In genomic region chr17:39960406-39961053, GRCh38 we compare ENCODE assay signal across 28 cellular contexts.
A peak's percentile ranks its signal among the peaks of the same experiment; 100 is the strongest.
DNase-seq lines count a peak whose midpoint lies in the region; ATAC-seq and TF ChIP-seq lines count a peak whose summit lies in the region.
"Had no signal": no experiment of that assay in that cellular context is flagged by ENCODE, and none has a peak within 500 bp of the region (broad histone marks: within the 10 kb centered on the region; RNA-seq: fewer than 3 reads in every experiment).

No MANE protein-coding gene starts in this region.

- no peak for DNase-seq in activated naive CD4-positive, alpha-beta T cell treated with anti-CD3 and anti-CD28 coated beads, Interleukin-2, amount 50 U/mL, for 16 hours
- DNase-seq in LNCaP clone FGC (ENCODE audit: low read depth) (peak; percentile 26), epithelial cell of esophagus (ENCODE audit: low read depth) (peak; percentile 11), cortex of kidney (lab: John Stamatoyannopoulos, UW) (no peak)
- DNase-seq in stimulated activated effector memory CD8-positive, alpha-beta T cell treated with anti-CD3 and anti-CD28 coated beads, Interleukin-12 subunit alpha, Interleukin-12 subunit beta, amount 100 ng/mL, for 72 hours (ENCODE audit: low spot score in 2 of 2) = no peak
- DNase-seq: activated CD4-positive, alpha-beta T cell treated with anti-CD3 and anti-CD28 coated beads, Interleukin-2, amount 50 U/mL, for 4 hours; activated CD8-positive, alpha-beta memory T cell treated with anti-CD3 and anti-CD28 coated beads, Interleukin-2, amount 10 ng/mL, durations not matched to agents 7 days and 5 days; activated naive CD4-positive, alpha-beta T cell; activated T-cell treated with anti-CD3 and anti-CD28 coated beads, Interleukin-2, amount 50 U/mL, for 48 hours; amniotic stem cell; brain microvascular endothelial cell; CD4-positive, alpha-beta T cell; cerebellar nuclear complex; hypothalamus; mammary epithelial cell; MV-4-11; NCI-H1436 treated with DMSO at 0.1 percent for 48 hours; NCI-H748 treated with DMSO at 0.1 percent for 48 hours; stimulated activated CD4-positive, alpha-beta T cell treated with anti-CD3 and anti-CD28 coated beads, Interleukin-1b, Interleukin-23, amount 100 ng/mL, for 48 hours; stomach had no signal

- H3K27ac Mint-ChIP-seq in activated naive CD4-positive, alpha-beta T cell treated with anti-CD3 and anti-CD28 coated beads, Interleukin-2, amount 50 U/mL, for 24 hours = peak overlapping the region; percentile 35
- H3K27ac Mint-ChIP-seq in stimulated activated effector memory CD8-positive, alpha-beta T cell treated with anti-CD3 and anti-CD28 coated beads, Interleukin-12 subunit alpha, Interleukin-12 subunit beta, amount 100 ng/mL, for 72 hours = peak overlapping the region; percentile 81
- H3K27ac Mint-ChIP-seq: activated CD8-positive, alpha-beta memory T cell treated with anti-CD3 and anti-CD28 coated beads, Interleukin-2, amount 10 ng/mL, durations not matched to agents 7 days and 5 days; CD4-positive, alpha-beta T cell had no signal

- no peaks in the 10 kb centered on the region for H3K27me3 Mint-ChIP-seq in activated naive CD4-positive, alpha-beta T cell treated with anti-CD3 and anti-CD28 coated beads, Interleukin-2, amount 50 U/mL, for 24 hours
- H3K27me3 Mint-ChIP-seq: CD4-positive, alpha-beta T cell had no signal

- H3K36me3 Mint-ChIP-seq in activated naive CD4-positive, alpha-beta T cell treated with anti-CD3 and anti-CD28 coated beads, Interleukin-2, amount 50 U/mL, for 24 hours = no peaks in the 10 kb centered on the region
- H3K36me3 Mint-ChIP-seq in stimulated activated effector memory CD8-positive, alpha-beta T cell treated with anti-CD3 and anti-CD28 coated beads, Interleukin-12 subunit alpha, Interleukin-12 subunit beta, amount 100 ng/mL, for 72 hours = peaks cover 11% of the 10 kb centered on the region
- H3K36me3 Mint-ChIP-seq: activated CD8-positive, alpha-beta memory T cell treated with anti-CD3 and anti-CD28 coated beads, Interleukin-2, amount 10 ng/mL, durations not matched to agents 7 days and 5 days had no signal

- H3K4me3 ChIP-seq in LNCaP clone FGC (ENCODE audit: low read depth, low read length) = no peak overlapping the region
- H3K4me3 ChIP-seq in epithelial cell of esophagus (ENCODE audit: low read length) = no peak overlapping the region
- H3K4me3 ChIP-seq: right atrium auricular region, SJSA1, stomach had no signal

- no peak for ATAC-seq in stimulated activated effector memory CD8-positive, alpha-beta T cell treated with anti-CD3 and anti-CD28 coated beads, Interleukin-12 subunit alpha, Interleukin-12 subunit beta, amount 100 ng/mL, for 72 hours
- ATAC-seq in HG03354 (IDR thresholded peaks at IDR 0.05; ENCODE audit: poor library complexity, severe bottlenecking, unreplicated experiment) (no peak), GM21786 (IDR thresholded peaks at IDR 0.05; ENCODE audit: unreplicated experiment) (no peak)
- ATAC-seq: activated CD4-positive, CD25-positive, alpha-beta regulatory T cell treated with anti-CD3 and anti-CD28 coated beads, Interleukin-2, amount 50 U/mL, for 24 hours; activated CD8-positive, alpha-beta memory T cell treated with anti-CD3 and anti-CD28 coated beads, Interleukin-2, amount 10 ng/mL, durations not matched to agents 7 days and 5 days; HCT116 had no signal

- no peak for TF ChIP-seq CTCF in LNCaP clone FGC (IDR thresholded peaks at IDR 0.05; ENCODE audit: control insufficient read depth, extremely low read depth, insufficient read depth)
- TF ChIP-seq CTCF in epithelial cell of esophagus (IDR thresholded peaks at IDR 0.05; ENCODE audit: insufficient read depth, low read depth, low read length, missing control alignments) = no peak

- H3K4me1 Mint-ChIP-seq in activated naive CD4-positive, alpha-beta T cell treated with anti-CD3 and anti-CD28 coated beads, Interleukin-2, amount 50 U/mL, for 24 hours = peaks cover 32% of the 10 kb centered on the region
- peaks cover 29% of the 10 kb centered on the region for H3K4me1 Mint-ChIP-seq in stimulated activated effector memory CD8-positive, alpha-beta T cell treated with anti-CD3 and anti-CD28 coated beads, Interleukin-12 subunit alpha, Interleukin-12 subunit beta, amount 100 ng/mL, for 72 hours

- H3K9me3 Mint-ChIP-seq in activated naive CD4-positive, alpha-beta T cell treated with anti-CD3 and anti-CD28 coated beads, Interleukin-2, amount 50 U/mL, for 24 hours = no peaks in the 10 kb centered on the region
- no peaks in the 10 kb centered on the region for H3K9me3 Mint-ChIP-seq in stimulated activated effector memory CD8-positive, alpha-beta T cell treated with anti-CD3 and anti-CD28 coated beads, Interleukin-12 subunit alpha, Interleukin-12 subunit beta, amount 100 ng/mL, for 72 hours
- H3K9me3 Mint-ChIP-seq: CD4-positive, alpha-beta T cell; neural crest cell had no signal

- H3K4me3 Mint-ChIP-seq in activated naive CD4-positive, alpha-beta T cell treated with anti-CD3 and anti-CD28 coated beads, Interleukin-2, amount 50 U/mL, for 24 hours = peak overlapping the region; percentile 33
- no peak overlapping the region for H3K4me3 Mint-ChIP-seq in stimulated activated effector memory CD8-positive, alpha-beta T cell treated with anti-CD3 and anti-CD28 coated beads, Interleukin-12 subunit alpha, Interleukin-12 subunit beta, amount 100 ng/mL, for 72 hours
- H3K4me3 Mint-ChIP-seq: activated CD8-positive, alpha-beta memory T cell treated with anti-CD3 and anti-CD28 coated beads, Interleukin-2, amount 10 ng/mL, durations not matched to agents 7 days and 5 days; CD4-positive, alpha-beta T cell; neural crest cell had no signal

Comparison
In these comparisons a context has a peak if more than half of its experiments do, and no peak if none do; other contexts are left out.
1. DNase-seq: peak in LNCaP clone FGC (single experiment) and epithelial cell of esophagus (single experiment); none in activated naive CD4-positive, alpha-beta T cell treated with anti-CD3 and anti-CD28 coated beads, Interleukin-2, amount 50 U/mL, for 16 hours (single experiment), stimulated activated effector memory CD8-positive, alpha-beta T cell treated with anti-CD3 and anti-CD28 coated beads, Interleukin-12 subunit alpha, Interleukin-12 subunit beta, amount 100 ng/mL, for 72 hours (0 of 2) and cortex of kidney (single experiment).